ENCODE assay signal across 26 cellular contexts in the genomic region with DNA sequence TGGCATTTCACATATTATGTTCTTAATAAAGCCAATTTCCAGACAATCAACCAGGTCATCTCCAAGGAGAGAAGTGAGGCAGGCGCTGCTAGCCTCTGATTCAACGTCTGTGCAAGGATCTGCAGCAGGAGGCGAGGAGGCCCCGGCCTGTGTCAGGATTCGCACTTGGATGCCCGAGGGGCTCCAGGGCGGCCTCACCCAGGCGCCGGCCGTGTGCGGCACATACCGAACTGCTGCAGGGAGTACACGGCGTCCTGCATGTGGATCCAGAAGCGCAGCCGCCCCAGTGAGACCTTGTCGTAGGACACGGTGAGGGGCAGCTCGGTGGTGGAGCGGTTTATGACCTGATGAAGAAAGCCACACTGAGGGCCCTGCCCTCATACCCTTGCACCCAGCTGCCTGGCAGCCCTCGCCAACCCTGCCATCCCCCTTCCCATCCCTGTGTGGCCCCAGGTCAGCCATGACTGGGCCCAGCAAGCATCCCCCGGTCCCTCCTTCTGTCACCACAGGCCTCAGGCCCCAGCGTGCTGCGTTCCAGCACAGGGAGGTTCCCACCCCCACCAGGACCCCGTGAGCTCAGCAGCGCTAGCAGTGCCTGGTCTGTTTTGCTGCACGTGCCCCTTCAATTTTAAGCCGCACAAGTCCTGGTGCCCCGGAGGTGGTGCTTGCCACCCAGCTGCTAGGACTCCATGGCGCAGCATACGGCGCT. TPM values are rescaled to one million over a fixed set of nuclear protein-coding genes. Genes with fewer than 3 reads are reported as not detected.
DNase-seq lines count a peak whose midpoint lies in the region; ATAC-seq, FAIRE-seq and TF ChIP-seq lines count a peak whose summit lies in the region.
"Had no signal": no experiment of that assay in that cellular context is flagged by ENCODE, and none has a peak within 500 bp of the region (broad histone marks: within the 10 kb centered on the region; RNA-seq: fewer than 3 reads in every experiment).

No MANE protein-coding gene starts in this region.

- TF ChIP-seq EP300 in K562 (IDR thresholded peaks at IDR 0.05; ENCODE audit: low read length): no peak

- POLR2A ChIA-PET in K562 (lab: Yijun Ruan, JAX): interaction anchor here (3.0 kb wide), 1 partner anchor 8 kb away, joined by 19 read pairs; no protein-coding TSS in a partner anchor

- H3K4me1 ChIP-seq in BLaER1 (peaks cover 65% of the 10 kb centered on the region), K562 (replicated peaks in 1 of 2; ENCODE audit: control insufficient read depth in 2 of 2, insufficient read depth in 2 of 2, low read length in 2 of 2) (peaks cover 0 to 23% of the 10 kb centered on the region in 2 experiments; a peak in 2 of 5 replicates), mesenchymal stem cell (ENCODE audit: control insufficient read depth, insufficient read depth, low read depth, low read length) (peaks cover 5% of the 10 kb centered on the region), prostate gland (replicated peaks) (no peaks in the 10 kb centered on the region)
- H3K4me1 ChIP-seq: A549 had no signal

- no TSS peak for BruUV-seq in K562 (replicated peaks; lab: Mats Ljungman, UMichigan)

- no peak overlapping the region for H2BK5ac ChIP-seq in mesenchymal stem cell (ENCODE audit: low read depth, low read length, poor library complexity, severe bottlenecking)

- H3K79me2 ChIP-seq in K562 (ENCODE audit: control insufficient read depth, insufficient read depth, low read length): peaks cover 6% of the 10 kb centered on the region; the same call in 1 of the 3 replicates

- H2BK15ac ChIP-seq in mesenchymal stem cell (ENCODE audit: low read depth, poor library complexity, severe bottlenecking): peak overlapping the region; percentile 8

- TF ChIP-seq RAD21 in K562 (CRISPR knock-in tag; conservative IDR thresholded peaks at IDR 0.05 in 1 of 2, IDR thresholded peaks at IDR 0.05 in 1 of 2): no peak

- CTCF ChIA-PET in K562 (lab: Yijun Ruan, JAX; ENCODE audit: low intra/inter-chr PET ratio): no interaction called here

- H4K20me1 ChIP-seq in BLaER1: peaks cover 99% of the 10 kb centered on the region
- peaks cover 25% of the 10 kb centered on the region for H4K20me1 ChIP-seq in K562 (replicated peaks; ENCODE audit: control insufficient read depth, insufficient read depth, low read length)

- H3K9me1 ChIP-seq in K562 (ENCODE audit: control insufficient read depth, insufficient read depth, low read length): no peaks in the 10 kb centered on the region

- H2AFZ ChIP-seq in K562 (ENCODE audit: low read depth, low read length) (no peak overlapping the region), mesenchymal stem cell (ENCODE audit: low read depth, low read length) (no peak overlapping the region)

- peaks cover 99% of the 10 kb centered on the region for H3K36me3 ChIP-seq in BLaER1
- peaks cover 27% of the 10 kb centered on the region for H3K36me3 ChIP-seq in H7 (replicated peaks; ENCODE audit: control insufficient read depth, insufficient read depth, low read length)
- peaks cover 94% of the 10 kb centered on the region for H3K36me3 ChIP-seq in K562 (ENCODE audit: control insufficient read depth, insufficient read depth, low read length)
- peaks cover 87 to 90% of the 10 kb centered on the region in 2 experiments for H3K36me3 ChIP-seq in mesenchymal stem cell (ENCODE audit: control insufficient read depth in 1 of 2, insufficient read depth in 2 of 2, low read depth in 1 of 2, low read length in 2 of 2)
- H3K36me3 ChIP-seq in prostate gland: peaks cover 6 to 12% of the 10 kb centered on the region in 2 donors

- H3K4ac ChIP-seq in mesenchymal stem cell (ENCODE audit: low read depth in 1 of 2, low read length in 2 of 2): no peak overlapping the region

- intact Hi-C loops in K562 (cut with micrococcal nuclease): no loop called here
- intact Hi-C loops in prostate gland (cut with DNase I): no loop called here

- ATAC-seq in K562 (no peak), HG03432 (IDR thresholded peaks at IDR 0.05; ENCODE audit: unreplicated experiment) (no peak)
- ATAC-seq: A549 had no signal

- no peak overlapping the region for H2BK120ac ChIP-seq in mesenchymal stem cell (ENCODE audit: low read depth, low read length)

- H3K9me3 ChIP-seq in BLaER1 (no peaks in the 10 kb centered on the region), K562 (replicated peaks; ENCODE audit: control insufficient read depth, insufficient read depth, low read depth, low read length) (no peaks in the 10 kb centered on the region), mesenchymal stem cell (ENCODE audit: control insufficient read depth, low read length) (no peaks in the 10 kb centered on the region), prostate gland (no peaks in the 10 kb centered on the region)
- H3K9me3 ChIP-seq: SK-N-SH had no signal

- H4K91ac ChIP-seq in mesenchymal stem cell (ENCODE audit: low read length): no peak overlapping the region

- no peak overlapping the region for H3K14ac ChIP-seq in mesenchymal stem cell (ENCODE audit: low read length in 2 of 2)

- H3K27ac ChIP-seq in BLaER1 (no peak overlapping the region), K562 (ENCODE audit: extremely low read depth, low read depth, low read length) (no peak overlapping the region), mesenchymal stem cell (ENCODE audit: low read length, poor library complexity, severe bottlenecking) (no peak overlapping the region), prostate gland (no peak overlapping the region)
- H3K27ac ChIP-seq: A549, HL-60 had no signal

- no peaks in the 10 kb centered on the region for H3K27me3 ChIP-seq in BLaER1
- H3K27me3 ChIP-seq in H7 (ENCODE audit: control insufficient read depth, insufficient read depth, low read length): no peaks in the 10 kb centered on the region
- no peaks in the 10 kb centered on the region for H3K27me3 ChIP-seq in K562 (ENCODE audit: control insufficient read depth in 2 of 2, insufficient read depth in 2 of 2, low read length in 2 of 2)
- H3K27me3 ChIP-seq in mesenchymal stem cell (ENCODE audit: control insufficient read depth in 1 of 2, insufficient read depth in 1 of 2, low read length in 2 of 2): no peaks in the 10 kb centered on the region
- no peaks in the 10 kb centered on the region for H3K27me3 ChIP-seq in prostate gland (replicated peaks; ENCODE audit: insufficient read depth)

- FAIRE-seq in K562 (lab: Jason Lieb, UNC): no peak
- FAIRE-seq: A549, RCC 7860 had no signal

- DNase-seq in H7 (peak; percentile 43), K562 (ENCODE audit: extremely low read depth in 1 of 4, low spot score in 3 of 4) (no peak), mesenchymal stem cell (no peak), prostate gland (ENCODE audit: low spot score) (no peak), occipital lobe (lab: John Stamatoyannopoulos, UW) (no peak), NCI-H2029 (lab: John Stamatoyannopoulos, UW) (no peak)
- DNase-seq: CD4-positive, CD25-positive, alpha-beta regulatory T cell; DMS79 treated with DMSO at 0.1 percent for 48 hours; H9; HFFc6; KG1; NCI-H1092 treated with DMSO at 0.1 percent for 48 hours; NCI-H146; NCI-H2081; NCI-H2171; NCI-H345; NCI-H524 treated with DMSO at 0.1 percent for 48 hours; NCI-H82; OCI-M1; SHP77 treated with DMSO at 0.1 percent for 48 hours; SK-N-SH had no signal

- whole genome bisulfite sequencing in K562 (ENCODE audit: insufficient coverage, low coverage, missing lambda C conversion rate): 97% methylated on average over 29 of the region's 32 CpGs
- WGBS in mesenchymal stem cell: 97% methylated on average over 32 of the region's 32 CpGs
- WGBS in prostate gland: 95% methylated on average over 31 of the region's 32 CpGs

- TF ChIP-seq CTCF in K562 (IDR thresholded peaks at IDR 0.05 in 2 of 3, conservative IDR thresholded peaks at IDR 0.05 in 1 of 3; ENCODE audit: insufficient read depth in 2 of 3, low read depth in 1 of 3, low read length in 3 of 3) (no peak), prostate gland (IDR thresholded peaks at IDR 0.05) (no peak)

- H3K4me3 ChIP-seq in BLaER1: no peak overlapping the region
- no peak overlapping the region for H3K4me3 ChIP-seq in H7 (ENCODE audit: insufficient read depth, low read depth, low read length)
- H3K4me3 ChIP-seq in K562: no peak overlapping the region
- no peak overlapping the region for H3K4me3 ChIP-seq in mesenchymal stem cell (ENCODE audit: insufficient read depth in 1 of 2, low read depth in 1 of 2, low read length in 2 of 2)
- no peak overlapping the region for H3K4me3 ChIP-seq in prostate gland
- H3K4me3 ChIP-seq: A549 had no signal

- no peak overlapping the region for H3K23ac ChIP-seq in mesenchymal stem cell (ENCODE audit: low read length in 2 of 2)

- no peak overlapping the region for H2BK12ac ChIP-seq in mesenchymal stem cell (ENCODE audit: low read length in 2 of 2)

- H4K8ac ChIP-seq in mesenchymal stem cell (ENCODE audit: low read length): no peak overlapping the region

- peak overlapping the region; percentile 77 for H3K4me2 ChIP-seq in BLaER1
- no peak overlapping the region for H3K4me2 ChIP-seq in K562 (ENCODE audit: insufficient read depth, low read length)
- no peak overlapping the region for H3K4me2 ChIP-seq in mesenchymal stem cell (ENCODE audit: low read length, poor library complexity, severe bottlenecking)
- H3K4me2 ChIP-seq: A549, SK-N-SH had no signal

- H3K9ac ChIP-seq in BLaER1: no peak overlapping the region
- peak overlapping the region in 1 of 2 experiments; percentile 24; a peak in 1 of 4 replicates for H3K9ac ChIP-seq in K562 (ENCODE audit: insufficient read depth in 1 of 2, low read depth in 2 of 2, low read length in 2 of 2)
- no peak overlapping the region for H3K9ac ChIP-seq in mesenchymal stem cell (ENCODE audit: low read length)
- H3K9ac ChIP-seq: SK-N-SH had no signal

- peaks cover 49% of the 10 kb centered on the region for H3K79me1 ChIP-seq in mesenchymal stem cell (replicated peaks; ENCODE audit: low read length, poor library complexity, severe bottlenecking)

- TF ChIP-seq POLR2A in K562 (conservative IDR thresholded peaks at IDR 0.05): no peak
- TF ChIP-seq POLR2A in prostate gland (IDR thresholded peaks at IDR 0.05): no peak

- H2AK5ac ChIP-seq in mesenchymal stem cell (ENCODE audit: low read length, severe bottlenecking): no peak overlapping the region

- in situ Hi-C loops in K562 (cut with MboI): no loop called here

- H3K18ac ChIP-seq in mesenchymal stem cell (ENCODE audit: low read depth in 1 of 2, low read length in 2 of 2): no peak overlapping the region

RNA-seq across cellular contexts. Expression of a gene that starts 9.9 kb away (rescaled TPM):
- total RNA-seq in H7 (2014; rRNA removed; shearing (Covaris generic)): 171 and 173 TPM in 2 replicates
- total RNA-seq in K562 (2011; cell fraction: chromatin; rRNA removed; ENCODE audit: low replicate concordance): 215 and 519 TPM in 2 replicates
- total RNA-seq in K562 (2011; cell fraction: nucleolus; rRNA removed): 574 and 584 TPM in 2 replicates
- total RNA-seq in K562 (2011; cell fraction: nucleoplasm; rRNA removed): 409 and 456 TPM in 2 replicates
- total RNA-seq in K562 (2014; rRNA removed) (217 and 249 TPM in 2 replicates), K562 (2014; rRNA removed; fragmentation: Illumina TruSeq; extraction: Trizol) (132 and 136 TPM in 2 replicates), K562 (2015; rRNA removed; fragmentation: Illumina TruSeq; extraction: Trizol) (177 and 179 TPM in 2 replicates), K562 (2021) (145 and 152 TPM in 2 replicates), prostate gland (100 to 1,000 TPM; 105 to 135 TPM), occipital lobe (101 TPM)
- polyA plus RNA-seq in K562 (2011; rRNA removed) (130 and 184 TPM in 2 replicates), K562 (2014; fragmentation: Illumina TruSeq; extraction: Trizol) (198 and 213 TPM in 2 replicates), K562 (2014; fragmentation: Nextera tagmentation; extraction: Ambion mirVana) (10 to 100 TPM in 1 of 2 experiments, 1 to 10 TPM in 1; 3.5 to 14.1 TPM), K562 (2014; rRNA removed) (180 and 181 TPM in 2 replicates)
- polyA plus RNA-seq in K562 (2011; cell fraction: cytosol; rRNA removed): 150 and 221 TPM in 2 replicates
- 196 and 245 TPM in 2 replicates for polyA plus RNA-seq in K562 (2011; cell fraction: nucleus; rRNA removed)
- 110 and 155 TPM in 2 replicates for polyA plus RNA-seq in K562 (2012)
- polyA minus RNA-seq in K562 (2011; rRNA and poly(A)+ RNA removed): 112 and 228 TPM in 2 replicates
- polyA minus RNA-seq in K562 (2011; cell fraction: cytosol; rRNA and poly(A)+ RNA removed): 74.7 and 93.6 TPM in 2 replicates
- polyA minus RNA-seq in K562 (2011; cell fraction: nucleus; rRNA and poly(A)+ RNA removed): 73.0 and 82.1 TPM in 2 replicates
- 63.5 TPM for polyA plus RNA-seq in mesenchymal stem cell (2013, experiment 1 of 2)
- 62.4 TPM for polyA plus RNA-seq in mesenchymal stem cell (2013, experiment 2 of 2)

RNA-seq across cellular contexts. Expression of a gene that starts 40.1 kb away (rescaled TPM):
- total RNA-seq in H7 (2014; rRNA removed; shearing (Covaris generic)): 15.1 and 27.1 TPM in 2 replicates
- total RNA-seq in K562 (2011; cell fraction: chromatin; rRNA removed; ENCODE audit: low replicate concordance): 14.2 and 54.7 TPM in 2 replicates
- total RNA-seq in K562 (2011; cell fraction: nucleolus; rRNA removed): 26.1 and 26.7 TPM in 2 replicates
- 10.8 and 13.8 TPM in 2 replicates for total RNA-seq in K562 (2011; cell fraction: nucleoplasm; rRNA removed)
- total RNA-seq in K562 (2014; rRNA removed) (1.7 and 2.5 TPM in 2 replicates), K562 (2014; rRNA removed; fragmentation: Illumina TruSeq; extraction: Trizol) (0.41 and 0.44 TPM in 2 replicates), K562 (2015; rRNA removed; fragmentation: Illumina TruSeq; extraction: Trizol) (0.54 and 0.83 TPM in 2 replicates), K562 (2021) (3.3 and 3.4 TPM in 2 replicates), prostate gland (1 to 10 TPM in 1 of 2 donors, not detected in 1; 3.6 TPM), occipital lobe (not detected)
- polyA plus RNA-seq in K562 (2011; rRNA removed) (1.4 and 2.7 TPM in 2 replicates), K562 (2014; fragmentation: Illumina TruSeq; extraction: Trizol) (0.48 and 1.00 TPM in 2 replicates), K562 (2014; fragmentation: Nextera tagmentation; extraction: Ambion mirVana) (under 1 TPM in 1 of 2 experiments, not detected in 1; 0.08 TPM), K562 (2014; rRNA removed) (2.2 and 4.5 TPM in 2 replicates)
- 1.3 and 3.8 TPM in 2 replicates for polyA plus RNA-seq in K562 (2011; cell fraction: cytosol; rRNA removed)
- polyA plus RNA-seq in K562 (2011; cell fraction: nucleus; rRNA removed): 15.4 and 32.7 TPM in 2 replicates
- polyA plus RNA-seq in K562 (2012): 1.0 and 1.5 TPM in 2 replicates
- 0.69 and 1.6 TPM in 2 replicates for polyA minus RNA-seq in K562 (2011; rRNA and poly(A)+ RNA removed)
- 1.7 and 5.3 TPM in 2 replicates for polyA minus RNA-seq in K562 (2011; cell fraction: cytosol; rRNA and poly(A)+ RNA removed)
- 8.1 and 11.4 TPM in 2 replicates for polyA minus RNA-seq in K562 (2011; cell fraction: nucleus; rRNA and poly(A)+ RNA removed)
- polyA plus RNA-seq in mesenchymal stem cell (2013, experiment 1 of 2): not detected
- not detected for polyA plus RNA-seq in mesenchymal stem cell (2013, experiment 2 of 2)
- polyA plus RNA-seq: CD4-positive, CD25-positive, alpha-beta regulatory T cell had no signal
